ENCODE assay signal across 7 cellular contexts in the genomic region with DNA sequence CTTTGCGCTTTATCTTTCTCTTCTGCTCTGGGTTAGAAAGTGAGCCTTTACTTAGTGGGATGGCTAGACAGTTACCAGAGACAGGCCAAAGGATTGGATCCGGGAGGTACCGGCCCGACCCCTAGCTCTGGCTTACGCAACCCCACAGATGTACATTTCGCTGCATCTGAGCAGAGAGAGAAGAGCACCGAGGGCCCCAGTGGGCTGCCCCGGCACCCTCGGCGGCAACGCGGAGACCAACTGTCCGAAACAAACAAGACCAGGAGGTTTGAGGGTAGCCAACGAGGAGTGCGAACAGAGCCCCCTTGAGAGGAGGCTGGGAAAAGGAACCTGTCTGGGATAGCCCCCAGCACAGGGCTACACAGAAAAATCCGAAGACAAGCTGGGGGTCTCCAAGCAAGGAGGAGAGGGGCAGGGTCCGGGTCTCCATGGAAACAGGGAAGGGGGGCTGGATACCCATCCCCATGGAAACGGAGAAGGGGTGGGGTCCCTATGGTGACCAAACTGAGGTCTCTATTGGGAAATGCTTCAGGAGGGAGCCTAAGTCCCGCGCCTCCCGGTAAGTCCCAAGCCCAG. TPM values are rescaled to one million over a fixed set of nuclear protein-coding genes. Genes with fewer than 3 reads are reported as not detected.
DNase-seq lines count a peak whose midpoint lies in the region; ATAC-seq, FAIRE-seq and TF ChIP-seq lines count a peak whose summit lies in the region.

No MANE protein-coding gene starts in this region.

- peak overlapping the region; percentile 63 for H2AFZ ChIP-seq in endothelial cell of umbilical vein (ENCODE audit: low read depth, low read length)

- H3K4me3 Mint-ChIP-seq in naive B cell, result peak overlapping the region; percentile 93 to 100 (median 98)

- H3K27me3 Mint-ChIP-seq in naive B cell, result no peaks in the 10 kb centered on the region

- ATAC-seq in GM18511 (IDR thresholded peaks at IDR 0.05; ENCODE audit: unreplicated experiment), result peak; percentile 28
- peak; percentile 26 for ATAC-seq in HG02642 (IDR thresholded peaks at IDR 0.05; ENCODE audit: poor library complexity, unreplicated experiment)
- ATAC-seq in naive B cell (ENCODE audit: low read depth in 2 of 2), result no peak

- no peaks in the 10 kb centered on the region for H3K9me3 ChIP-seq in endothelial cell of umbilical vein (replicated peaks; ENCODE audit: control insufficient read depth, insufficient read depth, low read length)

- no peaks in the 10 kb centered on the region for H4K20me1 ChIP-seq in endothelial cell of umbilical vein (replicated peaks; ENCODE audit: control insufficient read depth, extremely low read depth, insufficient read depth, low read length)

- TF ChIP-seq CTCF in RWPE1 (conservative IDR thresholded peaks at IDR 0.05; ENCODE audit: low read depth) (no peak), endothelial cell of umbilical vein (IDR thresholded peaks at IDR 0.05; ENCODE audit: extremely low read depth in 1 of 2, insufficient read depth in 1 of 2, low read depth in 1 of 2, low read length in 2 of 2) (no peak)

- POLR2A ChIA-PET in RWPE1 (lab: Yijun Ruan, JAX; ENCODE audit: low non-redundant PET), result interaction anchor here (0.6 to 1.4 kb wide), 2 partner anchors 51 to 134 kb away, joined by 4 to 7 read pairs; a partner anchor contains a TSS
- POLR2A ChIA-PET in endothelial cell of umbilical vein (lab: Charles Lee), result interaction anchor here (1.8 to 2.1 kb wide), 2 partner anchors 51 to 169 kb away, joined by 5 to 10 read pairs; a partner anchor contains a TSS

- H3K9ac ChIP-seq in endothelial cell of umbilical vein (replicated peaks; ENCODE audit: extremely low read depth, insufficient read depth, low read length), result peak overlapping the region; percentile 89

- peaks cover 11% of the 10 kb centered on the region for H3K4me1 ChIP-seq in endothelial cell of umbilical vein (ENCODE audit: control insufficient read depth, extremely low read depth, insufficient read depth, low read length)

- peaks cover 3 to 5% of the 10 kb centered on the region in 2 experiments for H3K36me3 ChIP-seq in endothelial cell of umbilical vein (ENCODE audit: control insufficient read depth in 2 of 2, extremely low read depth in 1 of 2, insufficient read depth in 2 of 2, low read length in 2 of 2)

- H3K9me3 Mint-ChIP-seq in naive B cell, result no peaks in the 10 kb centered on the region

- dilution Hi-C loops in endothelial cell of umbilical vein (cut with MboI; ENCODE audit: extremely low pct_ligation_motif_present, low sequenced_read_pairs), result no loop called here

- CTCF ChIA-PET in RWPE1 (lab: Yijun Ruan, JAX) (interaction anchor here (0.6 to 1.9 kb wide), 4 partner anchors 8 to 168 kb away, joined by 3 to 9 read pairs (median 6); a partner anchor contains a TSS), endothelial cell of umbilical vein (lab: Charles Lee) (interaction anchor here (0.9 to 2.7 kb wide), 26 partner anchors 8 to 1283 kb away, joined by 3 to 32 read pairs (median 5); a partner anchor contains a TSS)

- peaks cover 0 to 3% of the 10 kb centered on the region in 2 donors for H3K36me3 Mint-ChIP-seq in naive B cell

- H3K27ac ChIP-seq in RWPE1 (peak overlapping the region; percentile 90), endothelial cell of umbilical vein (ENCODE audit: insufficient read depth, low read depth, low read length) (peak overlapping the region; percentile 78)

- H3K9me1 ChIP-seq in endothelial cell of umbilical vein (replicated peaks; ENCODE audit: control insufficient read depth, extremely low read depth, insufficient read depth, low read length), result no peaks in the 10 kb centered on the region

- peak overlapping the region; percentile 85 for H3K4me2 ChIP-seq in endothelial cell of umbilical vein (ENCODE audit: insufficient read depth, low read length)

- FAIRE-seq in endothelial cell of umbilical vein (lab: Jason Lieb, UNC), result no peak

- H3K4me1 Mint-ChIP-seq in naive B cell, result peaks cover 29 to 44% (median 34%) of the 10 kb centered on the region in 3 donors

- TSS peak; percentile 65 for BruUV-seq in endothelial cell of umbilical vein (replicated peaks; lab: Mats Ljungman, UMichigan)

- intact Hi-C loops in endothelial cell of umbilical vein (cut with micrococcal nuclease), result loop anchor here (1.0 kb wide), 2 partner anchors 51 to 256 kb away; a partner anchor contains a TSS

- DNase-seq in RWPE1 (ENCODE audit: low spot score), result peak; percentile 47
- no peak for DNase-seq in endothelial cell of umbilical vein (ENCODE audit: low read depth, low spot score)
- no peak for DNase-seq in naive B cell
- no peak for DNase-seq in NCI-H2029 treated with DMSO at 0.1 percent for 48 hours (lab: John Stamatoyannopoulos, UW)
- DNase-seq in NCI-H524 treated with DMSO at 0.1 percent for 48 hours (lab: John Stamatoyannopoulos, UW), result no peak

- H3K27me3 ChIP-seq in endothelial cell of umbilical vein (ENCODE audit: control insufficient read depth in 2 of 2, insufficient read depth in 2 of 2, low read length in 2 of 2), result no peaks in the 10 kb centered on the region

- H3K4me3 ChIP-seq in endothelial cell of umbilical vein (replicated peaks in 1 of 3; ENCODE audit: insufficient read depth in 1 of 3, low read depth in 1 of 3, low read length in 3 of 3), result peak overlapping the region; percentile 58 to 89 (median 87)

- H3K79me2 ChIP-seq in endothelial cell of umbilical vein (ENCODE audit: control insufficient read depth, insufficient read depth, low read length), result peaks cover 27% of the 10 kb centered on the region

- no peak for TF ChIP-seq POLR2A in endothelial cell of umbilical vein (IDR thresholded peaks at IDR 0.05; ENCODE audit: low read depth, low read length)

- peak overlapping the region; percentile 90 to 99 (median 98) for H3K27ac Mint-ChIP-seq in naive B cell

TF ChIP-seq in endothelial cell of umbilical vein, 7 proteins besides CTCF, POLR2A, EP300 and RAD21:
- TF ChIP-seq, protein P1, sequence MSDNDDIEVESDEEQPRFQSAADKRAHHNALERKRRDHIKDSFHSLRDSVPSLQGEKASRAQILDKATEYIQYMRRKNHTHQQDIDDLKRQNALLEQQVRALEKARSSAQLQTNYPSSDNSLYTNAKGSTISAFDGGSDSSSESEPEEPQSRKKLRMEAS (IDR thresholded peaks at IDR 0.05; ENCODE audit: insufficient read depth, insufficient read length), result no peak
- no peak for TF ChIP-seq POLR2AphosphoS5 (IDR thresholded peaks at IDR 0.05; ENCODE audit: insufficient read depth, low read depth, low read length)
- TF ChIP-seq MYC (IDR thresholded peaks at IDR 0.05; ENCODE audit: low read depth, low read length), result no peak
- no peak for TF ChIP-seq EZH2 (IDR thresholded peaks at IDR 0.05; ENCODE audit: borderline replicate concordance, low read depth, low read length, severe bottlenecking)
- TF ChIP-seq JUN (IDR thresholded peaks at IDR 0.05; ENCODE audit: borderline replicate concordance, insufficient read depth, insufficient read length, low read depth), result no peak
- no peak for TF ChIP-seq GATA2 (IDR thresholded peaks at IDR 0.05; ENCODE audit: insufficient read depth, insufficient read length, low read depth, low read length)
- TF ChIP-seq FOS (IDR thresholded peaks at IDR 0.05; ENCODE audit: borderline replicate concordance, insufficient read depth, low read length), result no peak

RNA-seq across cellular contexts. Expression of a gene that starts 0.4 kb away (rescaled TPM):
- 18.5 and 18.9 TPM in 2 replicates for total RNA-seq in endothelial cell of umbilical vein
- polyA plus RNA-seq in endothelial cell of umbilical vein (4.9 and 5.2 TPM in 2 replicates), naive B cell (ENCODE audit: low read depth in 6 of 6) (10 to 100 TPM in 5 of 6 donors, 1 to 10 TPM in 1; 8.7 to 29.9 (median 25.2) TPM)
- polyA plus RNA-seq in endothelial cell of umbilical vein (2011; cell fraction: cytosol; rRNA removed), result 4.4 and 4.6 TPM in 2 replicates
- 6.0 and 10.1 TPM in 2 replicates for polyA plus RNA-seq in endothelial cell of umbilical vein (2011; cell fraction: nucleus; rRNA removed)
- polyA plus RNA-seq in endothelial cell of umbilical vein (2012), result 5.4 and 7.1 TPM in 2 replicates
- 20.0 and 22.7 TPM in 2 replicates for polyA minus RNA-seq in endothelial cell of umbilical vein
- polyA minus RNA-seq in endothelial cell of umbilical vein (2011; cell fraction: cytosol; rRNA and poly(A)+ RNA removed), result 4.6 TPM
- 4.9 and 12.6 TPM in 2 replicates for polyA minus RNA-seq in endothelial cell of umbilical vein (2011; cell fraction: nucleus; rRNA and poly(A)+ RNA removed)

RNA-seq across cellular contexts. Expression of a gene that starts 51.0 kb away (rescaled TPM):
- total RNA-seq in endothelial cell of umbilical vein, result 19.2 and 20.4 TPM in 2 replicates
- polyA plus RNA-seq in endothelial cell of umbilical vein (20.4 and 20.5 TPM in 2 replicates), naive B cell (ENCODE audit: low read depth in 6 of 6) (10 to 100 TPM; 21.3 to 52.0 (median 29.6) TPM)
- polyA plus RNA-seq in endothelial cell of umbilical vein (2011; cell fraction: cytosol; rRNA removed), result 23.5 and 23.7 TPM in 2 replicates
- polyA plus RNA-seq in endothelial cell of umbilical vein (2011; cell fraction: nucleus; rRNA removed), result 12.2 and 12.7 TPM in 2 replicates
- polyA plus RNA-seq in endothelial cell of umbilical vein (2012), result 19.8 and 22.8 TPM in 2 replicates
- 15.2 and 17.0 TPM in 2 replicates for polyA minus RNA-seq in endothelial cell of umbilical vein
- 22.2 TPM for polyA minus RNA-seq in endothelial cell of umbilical vein (2011; cell fraction: cytosol; rRNA and poly(A)+ RNA removed)
- polyA minus RNA-seq in endothelial cell of umbilical vein (2011; cell fraction: nucleus; rRNA and poly(A)+ RNA removed), result 5.9 and 6.9 TPM in 2 replicates

RNA-seq across cellular contexts. Expression of a gene that starts 51.4 kb away (rescaled TPM):
- total RNA-seq in endothelial cell of umbilical vein, result 32.8 and 36.5 TPM in 2 replicates
- polyA plus RNA-seq in endothelial cell of umbilical vein (38.8 and 54.0 TPM in 2 replicates), naive B cell (ENCODE audit: low read depth in 6 of 6) (10 to 100 TPM; 23.3 to 32.1 (median 26.7) TPM)
- polyA plus RNA-seq in endothelial cell of umbilical vein (2011; cell fraction: cytosol; rRNA removed), result 14.0 and 22.0 TPM in 2 replicates
- 10.4 and 11.9 TPM in 2 replicates for polyA plus RNA-seq in endothelial cell of umbilical vein (2011; cell fraction: nucleus; rRNA removed)
- polyA plus RNA-seq in endothelial cell of umbilical vein (2012), result 11.3 and 23.4 TPM in 2 replicates
- polyA minus RNA-seq in endothelial cell of umbilical vein, result 9.0 and 9.3 TPM in 2 replicates
- polyA minus RNA-seq in endothelial cell of umbilical vein (2011; cell fraction: cytosol; rRNA and poly(A)+ RNA removed), result 29.6 TPM
- polyA minus RNA-seq in endothelial cell of umbilical vein (2011; cell fraction: nucleus; rRNA and poly(A)+ RNA removed), result 1.8 and 2.7 TPM in 2 replicates

Comparison
In these comparisons a context has a peak if more than half of its experiments do, and no peak if none do; other contexts are left out.
1. ATAC-seq: peak in GM18511 (single experiment) and HG02642 (single experiment); none in naive B cell (0 of 2).